ENCODE assay signal across 28 cellular contexts in genomic region chr15:30001592-30001991, GRCh38.
DNase-seq lines count a peak whose midpoint lies in the region; ATAC-seq and TF ChIP-seq lines count a peak whose summit lies in the region.
"Had no signal": no experiment of that assay in that cellular context is flagged by ENCODE, and none has a peak within 500 bp of the region (broad histone marks: within the 10 kb centered on the region; RNA-seq: fewer than 3 reads in every experiment).

No MANE protein-coding gene starts in this region.

- DNase-seq in amygdala (lab: John Stamatoyannopoulos, UW) (peak in 55 of 56 donors; percentile 18 to 98 (median 87)), choroid plexus epithelial cell (ENCODE audit: low read depth) (peak; percentile 22), sciatic nerve (ENCODE audit: low spot score) (peak; percentile 63), EL (no peak), NCI-H1417 treated with DMSO at 0.1 percent for 48 hours (lab: John Stamatoyannopoulos, UW) (no peak), NCI-H1417 (lab: John Stamatoyannopoulos, UW) (no peak)
- DNase-seq: activated effector memory CD4-positive, alpha-beta T cell treated with Interleukin-2 at 50 U/mL for 16 hours; DND-41; effector CD8-positive, alpha-beta T cell; Karpas-422; left colon; MV-4-11; naive thymus-derived CD4-positive, alpha-beta T cell; NCI-H510A; retina; stimulated activated CD4-positive, alpha-beta T cell treated with anti-CD3 and anti-CD28 coated beads, Interleukin-4, amount 100 ng/mL, for 4 hours; T-helper 2 cell had no signal

- H3K27ac ChIP-seq in layer of hippocampus (ENCODE audit: low read depth, low read length), result peak overlapping the region; percentile 97
- H3K27ac ChIP-seq: C4-2B, heart right ventricle, HL-60, RWPE1, thoracic aorta, vagina had no signal

- H3K27me3 ChIP-seq in layer of hippocampus (ENCODE audit: control insufficient read depth, insufficient read depth, low read length), result no peaks in the 10 kb centered on the region
- H3K27me3 ChIP-seq: vagina had no signal

- ATAC-seq in sciatic nerve, result peak; percentile 93
- ATAC-seq in HG03045 (IDR thresholded peaks at IDR 0.05; ENCODE audit: unreplicated experiment), result no peak
- ATAC-seq: HepG2; left colon; naive thymus-derived CD4-positive, alpha-beta T cell; SK-N-SH treated with all-trans-retinoic acid at 6 μM for 48 hours; stimulated activated memory B cell treated with anti-CD40 and anti-IgM and Interleukin-4, amounts not matched to agents 10 μg/mL and 1 μg/mL and 100 μg/mL, for 72 hours had no signal

- TF ChIP-seq CTCF in choroid plexus epithelial cell (conservative IDR thresholded peaks at IDR 0.05; ENCODE audit: low read depth, low read length), result no peak

- intact Hi-C loops in sciatic nerve (cut with DNase I), result no loop called here

- H3K4me3 ChIP-seq in choroid plexus epithelial cell (ENCODE audit: low read depth, low read length), result no peak overlapping the region
- H3K4me3 ChIP-seq: heart right ventricle, thoracic aorta, vagina had no signal

Comparison
In these comparisons a context has a peak if more than half of its experiments do, and no peak if none do; other contexts are left out.
1. DNase-seq: peak in amygdala (55 of 56), choroid plexus epithelial cell (single experiment) and sciatic nerve (single experiment); none in EL (single experiment), NCI-H1417 treated with DMSO at 0.1 percent for 48 hours (single experiment) and NCI-H1417 (0 of 3).